ENCODE assay signal across 8 cellular contexts in genomic region chr17:12789075-12789975, GRCh38. TPM values are rescaled to one million over a fixed set of nuclear protein-coding genes. Genes with fewer than 3 reads are reported as not detected.
A peak's percentile ranks its signal among the peaks of the same experiment; 100 is the strongest.
DNase-seq lines count a peak whose midpoint lies in the region; TF ChIP-seq lines count a peak whose summit lies in the region.

A gene with protein sequence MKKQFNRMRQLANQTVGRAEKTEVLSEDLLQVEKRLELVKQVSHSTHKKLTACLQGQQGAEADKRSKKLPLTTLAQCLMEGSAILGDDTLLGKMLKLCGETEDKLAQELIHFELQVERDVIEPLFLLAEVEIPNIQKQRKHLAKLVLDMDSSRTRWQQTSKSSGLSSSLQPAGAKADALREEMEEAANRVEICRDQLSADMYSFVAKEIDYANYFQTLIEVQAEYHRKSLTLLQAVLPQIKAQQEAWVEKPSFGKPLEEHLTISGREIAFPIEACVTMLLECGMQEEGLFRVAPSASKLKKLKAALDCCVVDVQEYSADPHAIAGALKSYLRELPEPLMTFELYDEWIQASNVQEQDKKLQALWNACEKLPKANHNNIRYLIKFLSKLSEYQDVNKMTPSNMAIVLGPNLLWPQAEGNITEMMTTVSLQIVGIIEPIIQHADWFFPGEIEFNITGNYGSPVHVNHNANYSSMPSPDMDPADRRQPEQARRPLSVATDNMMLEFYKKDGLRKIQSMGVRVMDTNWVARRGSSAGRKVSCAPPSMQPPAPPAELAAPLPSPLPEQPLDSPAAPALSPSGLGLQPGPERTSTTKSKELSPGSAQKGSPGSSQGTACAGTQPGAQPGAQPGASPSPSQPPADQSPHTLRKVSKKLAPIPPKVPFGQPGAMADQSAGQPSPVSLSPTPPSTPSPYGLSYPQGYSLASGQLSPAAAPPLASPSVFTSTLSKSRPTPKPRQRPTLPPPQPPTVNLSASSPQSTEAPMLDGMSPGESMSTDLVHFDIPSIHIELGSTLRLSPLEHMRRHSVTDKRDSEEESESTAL (plus strand): TSS chr17:12789498. CDS start chr17:12789839, 341 bp downstream.

- DNase-seq in activated T-cell treated with anti-CD3 and anti-CD28 coated beads for 48 hours (ENCODE audit: low read depth), result peak; percentile 19
- DNase-seq in activated T-cell treated with anti-CD3 and anti-CD28 coated beads, Interleukin-2, amount 50 U/mL, for 1 hour, result no peak
- DNase-seq in LoVo (ENCODE audit: low spot score), result peak; percentile 63
- DNase-seq in activated T-cell treated with anti-CD3 and anti-CD28 coated beads, Interleukin-2, amount 50 U/mL, for 24 hours, result peak; percentile 39
- DNase-seq in foreskin fibroblast, result peak; percentile 45 to 77
- DNase-seq in vagina (ENCODE audit: extremely low spot score in 2 of 2), result no peak

- no peak within 1 kb of the TSS for H3K27ac Mint-ChIP-seq in activated T-cell treated with anti-CD3 and anti-CD28 coated beads, Interleukin-2, amount 50 U/mL, for 24 hours
- peak within 1 kb of the TSS in 2 of 3 experiments; percentile 40 to 73 for H3K27ac Mint-ChIP-seq in nephron

- POLR2A ChIA-PET in HEK293 (lab: Yijun Ruan, JAX), result interaction anchor here (0.6 to 0.8 kb wide), 2 partner anchors 10 to 166 kb away, joined by 3 read pairs; no protein-coding TSS in a partner anchor

- peak within 1 kb of the TSS; percentile 66 for H3K4me3 Mint-ChIP-seq in activated T-cell treated with anti-CD3 and anti-CD28 coated beads, Interleukin-2, amount 50 U/mL, for 24 hours
- H3K4me3 Mint-ChIP-seq in nephron, result peak within 1 kb of the TSS; percentile 91 to 96 (median 91)

- peak within 1 kb of the TSS; percentile 71; the same call in 1 of the 2 replicates for H3K27ac ChIP-seq in HEK293 (ENCODE audit: extremely low read depth, low read depth, low read length)
- H3K27ac ChIP-seq in vagina, result peak within 1 kb of the TSS; percentile 63

- no peaks in the 10 kb centered on the region for H3K9me3 Mint-ChIP-seq in activated T-cell treated with anti-CD3 and anti-CD28 coated beads, Interleukin-2, amount 50 U/mL, for 24 hours
- no peaks in the 10 kb centered on the region for H3K9me3 Mint-ChIP-seq in nephron

- H3K27me3 Mint-ChIP-seq in activated T-cell treated with anti-CD3 and anti-CD28 coated beads, Interleukin-2, amount 50 U/mL, for 24 hours, result peaks cover 49% of the 10 kb centered on the region
- peaks cover 54% of the 10 kb centered on the region for H3K27me3 Mint-ChIP-seq in nephron (ENCODE audit: low read depth)

- 0 out of 2 replicates have a peak, but pooled peaks have one; percentile 28 for TF ChIP-seq CTCF in HEK293 (tag by site-specific recombination; IDR thresholded peaks at IDR 0.05)
- no peak for TF ChIP-seq CTCF in foreskin fibroblast (IDR thresholded peaks at IDR 0.05; ENCODE audit: low read depth, low read length)
- no peak for TF ChIP-seq CTCF in nephron (IDR thresholded peaks at IDR 0.05; ENCODE audit: unreplicated experiment in 3 of 3)
- TF ChIP-seq CTCF in vagina (IDR thresholded peaks at IDR 0.05), result no peak

- intact Hi-C loops in vagina (cut with DNase I), result no loop called here

- H3K36me3 Mint-ChIP-seq in activated T-cell treated with anti-CD3 and anti-CD28 coated beads, Interleukin-2, amount 50 U/mL, for 24 hours (ENCODE audit: low read depth), result no peaks in the 10 kb centered on the region
- H3K36me3 Mint-ChIP-seq in nephron (ENCODE audit: low read depth), result no peaks in the 10 kb centered on the region

- peak within 1 kb of the TSS; percentile 86 for H3K4me3 ChIP-seq in HEK293 (ENCODE audit: low read depth, low read length)
- peak within 1 kb of the TSS; percentile 51 to 55 for H3K4me3 ChIP-seq in foreskin fibroblast (ENCODE audit: low read depth in 1 of 2, low read length in 2 of 2)
- H3K4me3 ChIP-seq in vagina, result peak within 1 kb of the TSS; percentile 66 to 69

- H3K27me3 ChIP-seq in vagina, result no peaks in the 10 kb centered on the region

- H3K36me3 ChIP-seq in HEK293 (ENCODE audit: control insufficient read depth in 2 of 2, insufficient read depth in 1 of 2, low read length in 2 of 2), result no peaks in the 10 kb centered on the region
- H3K36me3 ChIP-seq in vagina, result no peaks in the 10 kb centered on the region

- peaks cover 8% of the 10 kb centered on the region for H3K4me1 Mint-ChIP-seq in activated T-cell treated with anti-CD3 and anti-CD28 coated beads, Interleukin-2, amount 50 U/mL, for 24 hours (ENCODE audit: low read depth)
- no peaks in the 10 kb centered on the region for H3K4me1 Mint-ChIP-seq in nephron

- H3K9me3 ChIP-seq in HEK293 (ENCODE audit: control insufficient read depth, insufficient read depth, low read depth, low read length), result no peaks in the 10 kb centered on the region
- no peaks in the 10 kb centered on the region for H3K9me3 ChIP-seq in vagina

- H3K4me1 ChIP-seq in HEK293 (ENCODE audit: control insufficient read depth, insufficient read depth, low read length), result peaks cover 7% of the 10 kb centered on the region; the same call in 1 of the 2 replicates
- H3K4me1 ChIP-seq in vagina, result peaks cover 11% of the 10 kb centered on the region

- TF ChIP-seq POLR2A in vagina (IDR thresholded peaks at IDR 0.05), result no peak

- CTCF ChIA-PET in HEK293 (lab: Yijun Ruan, JAX), result interaction anchor here (0.6 to 1.6 kb wide), 6 partner anchors 23 to 241 kb away, joined by 3 to 4 read pairs (median 4); no protein-coding TSS in a partner anchor

TF ChIP-seq in HEK293, 187 proteins besides CTCF, POLR2A, EP300 and RAD21 (continues in another document):
- TF ChIP-seq YY2 (tag by site-specific recombination; IDR thresholded peaks at IDR 0.05) (no peak), KLF9 (tag by site-specific recombination; IDR thresholded peaks at IDR 0.05; ENCODE audit: low read depth) (no peak), KLF16 (tag by site-specific recombination; IDR thresholded peaks at IDR 0.05) (no peak), ZNF76 (tag by site-specific recombination; IDR thresholded peaks at IDR 0.05; ENCODE audit: borderline replicate concordance, low read depth) (peak; percentile 91), ZNF10 (tag by site-specific recombination; IDR thresholded peaks at IDR 0.05) (peak; percentile 39; the same call in 1 of the 2 replicates), ZNF146 (tag by site-specific recombination; IDR thresholded peaks at IDR 0.05) (no peak), ZNF785 (tag by site-specific recombination; IDR thresholded peaks at IDR 0.05) (no peak), PBX3 (CRISPR knock-in tag; IDR thresholded peaks at IDR 0.05) (no peak; the same call in 1 of the 2 replicates), REST (tag by site-specific recombination; IDR thresholded peaks at IDR 0.05) (peak; percentile 81), ZSCAN23 (tag by site-specific recombination; IDR thresholded peaks at IDR 0.05) (no peak), ZNF654 (tag by site-specific recombination; IDR thresholded peaks at IDR 0.05; ENCODE audit: low read depth) (no peak), ZNF266 (tag by site-specific recombination; IDR thresholded peaks at IDR 0.05; ENCODE audit: low read depth) (no peak), IKZF3 (tag by site-specific recombination; IDR thresholded peaks at IDR 0.05) (peak; percentile 84), BCL11A (tag by site-specific recombination; IDR thresholded peaks at IDR 0.05; ENCODE audit: low read depth) (no peak)
- TF ChIP-seq, protein P1, sequence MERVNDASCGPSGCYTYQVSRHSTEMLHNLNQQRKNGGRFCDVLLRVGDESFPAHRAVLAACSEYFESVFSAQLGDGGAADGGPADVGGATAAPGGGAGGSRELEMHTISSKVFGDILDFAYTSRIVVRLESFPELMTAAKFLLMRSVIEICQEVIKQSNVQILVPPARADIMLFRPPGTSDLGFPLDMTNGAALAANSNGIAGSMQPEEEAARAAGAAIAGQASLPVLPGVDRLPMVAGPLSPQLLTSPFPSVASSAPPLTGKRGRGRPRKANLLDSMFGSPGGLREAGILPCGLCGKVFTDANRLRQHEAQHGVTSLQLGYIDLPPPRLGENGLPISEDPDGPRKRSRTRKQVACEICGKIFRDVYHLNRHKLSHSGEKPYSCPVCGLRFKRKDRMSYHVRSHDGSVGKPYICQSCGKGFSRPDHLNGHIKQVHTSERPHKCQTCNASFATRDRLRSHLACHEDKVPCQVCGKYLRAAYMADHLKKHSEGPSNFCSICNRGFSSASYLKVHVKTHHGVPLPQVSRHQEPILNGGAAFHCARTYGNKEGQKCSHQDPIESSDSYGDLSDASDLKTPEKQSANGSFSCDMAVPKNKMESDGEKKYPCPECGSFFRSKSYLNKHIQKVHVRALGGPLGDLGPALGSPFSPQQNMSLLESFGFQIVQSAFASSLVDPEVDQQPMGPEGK (tag by site-specific recombination; IDR thresholded peaks at IDR 0.05), result no peak

RNA-seq across cellular contexts. Expression of the gene that starts here (rescaled TPM):
- 3.2 TPM for total RNA-seq in vagina

Comparison
In these comparisons a context has a peak if more than half of its experiments do, and no peak if none do; other contexts are left out.
1. DNase-seq: peak in activated T-cell treated with anti-CD3 and anti-CD28 coated beads for 48 hours (single experiment), LoVo (single experiment), activated T-cell treated with anti-CD3 and anti-CD28 coated beads, Interleukin-2, amount 50 U/mL, for 24 hours (single experiment) and foreskin fibroblast (2 of 2); none in activated T-cell treated with anti-CD3 and anti-CD28 coated beads, Interleukin-2, amount 50 U/mL, for 1 hour (single experiment) and vagina (0 of 2).
2. Peak in every context shown above with its lines, with median percentiles within 50 percentile points of each other: H3K4me3 ChIP-seq.